Comparison of ENCODE assay signal across 8 cellular contexts in the genomic region with DNA sequence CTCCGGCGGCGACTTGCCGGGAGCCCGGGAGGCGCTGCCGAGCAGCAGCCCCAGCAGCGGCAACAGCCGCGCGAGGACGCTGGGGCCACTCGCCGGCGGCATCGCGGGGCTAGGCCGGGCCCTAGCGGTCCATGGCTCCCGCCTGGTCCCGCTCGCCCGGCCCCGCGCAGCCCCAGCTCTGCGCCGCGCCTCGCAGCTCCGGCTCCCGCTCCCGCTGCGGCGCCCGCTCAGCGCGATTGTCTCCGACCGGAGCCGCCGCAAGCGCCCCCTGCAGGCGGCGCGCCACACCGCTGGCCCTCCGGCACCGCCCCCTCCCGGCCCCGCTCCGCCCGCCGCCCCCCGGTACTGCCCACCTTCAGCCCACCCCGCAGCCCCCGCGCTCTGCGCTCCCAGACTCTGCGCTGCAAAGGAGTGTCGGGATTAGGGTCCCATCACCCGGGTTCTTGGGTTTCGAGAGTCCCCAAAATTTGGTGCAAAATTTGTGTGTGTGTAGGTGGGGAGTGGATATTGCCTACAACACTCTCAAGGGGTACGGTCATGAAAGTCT. TPM values are rescaled to one million over a fixed set of nuclear protein-coding genes. Genes with fewer than 3 reads are reported as not detected.
DNase-seq lines count a peak whose midpoint lies in the region; ATAC-seq and TF ChIP-seq lines count a peak whose summit lies in the region.

A gene (minus strand): TSS at position 241 of the 547 bp plus-strand sequence. CDS start 139 bp downstream, at position 102.

- H3K4me3 Mint-ChIP-seq in CD8-positive, alpha-beta memory T cell, result peak within 1 kb of the TSS; percentile 20 to 88 (median 79)
- peak within 1 kb of the TSS; percentile 66 for H3K4me3 Mint-ChIP-seq in activated CD8-positive, alpha-beta T cell treated with anti-CD3 and anti-CD28 coated beads for 36 hours
- peak within 1 kb of the TSS; percentile 70 to 78 for H3K4me3 Mint-ChIP-seq in effector memory CD8-positive, alpha-beta T cell

- H3K36me3 ChIP-seq in CD8-positive, alpha-beta memory T cell (ENCODE audit: insufficient read depth, low read length), result no peaks in the 10 kb centered on the region
- H3K36me3 ChIP-seq in HCT116 (ENCODE audit: control insufficient read depth in 1 of 2, insufficient read depth in 2 of 2, low read length in 2 of 2), result no peaks in the 10 kb centered on the region

- no peak for TF ChIP-seq POLR2A in HCT116 (IDR thresholded peaks at IDR 0.05; ENCODE audit: borderline replicate concordance, extremely low read depth, insufficient read depth, insufficient read length)

- no peaks in the 10 kb centered on the region for H3K9me3 ChIP-seq in CD8-positive, alpha-beta memory T cell (ENCODE audit: low read length)
- no peaks in the 10 kb centered on the region for H3K9me3 ChIP-seq in HCT116 (ENCODE audit: control insufficient read depth in 1 of 2, insufficient read depth in 1 of 2, low read depth in 1 of 2, low read length in 2 of 2)

- intact Hi-C loops in HCT116 (cut with micrococcal nuclease), result loop anchor here (10.0 kb wide), 1 partner anchor 459 kb away; a partner anchor contains a TSS
- intact Hi-C loops in activated CD8-positive, alpha-beta T cell treated with anti-CD3 and anti-CD28 coated beads for 36 hours (cut with micrococcal nuclease), result no loop called here

- POLR2A ChIA-PET in CD8-positive, alpha-beta memory T cell (lab: Charles Lee), result interaction anchor here (0.5 to 1.7 kb wide), 2 partner anchors 10 to 68 kb away, joined by 3 to 15 read pairs; no protein-coding TSS in a partner anchor
- POLR2A ChIA-PET in HCT116 (lab: Charles Lee), result interaction anchor here (0.6 to 1.0 kb wide), 2 partner anchors 22 to 164 kb away, joined by 3 read pairs; a partner anchor contains a TSS
- POLR2A ChIA-PET in activated CD8-positive, alpha-beta T cell treated with anti-CD3 and anti-CD28 coated beads for 36 hours (lab: Charles Lee), result interaction anchor here (1.0 to 1.7 kb wide), 2 partner anchors 24 to 157 kb away, joined by 3 to 6 read pairs; no protein-coding TSS in a partner anchor

- peak within 1 kb of the TSS; percentile 43 for H3K27ac ChIP-seq in CD8-positive, alpha-beta memory T cell (ENCODE audit: low read depth, low read length)
- peak within 1 kb of the TSS; percentile 72; the same call in 1 of the 2 replicates for H3K27ac ChIP-seq in HCT116 (ENCODE audit: low read depth, low read length)

- no peaks in the 10 kb centered on the region for H3K27me3 ChIP-seq in CD8-positive, alpha-beta memory T cell (ENCODE audit: insufficient read depth, low read length, poor library complexity, severe bottlenecking)
- no peaks in the 10 kb centered on the region for H3K27me3 ChIP-seq in HCT116 (ENCODE audit: insufficient read depth, low read length)

- no peaks in the 10 kb centered on the region for H4K20me1 ChIP-seq in HCT116 (ENCODE audit: insufficient read depth)

- no peaks in the 10 kb centered on the region for H3K9me2 ChIP-seq in HCT116 (ENCODE audit: insufficient read depth)

- peak within 1 kb of the TSS; percentile 53 for H3K4me3 ChIP-seq in CD8-positive, alpha-beta memory T cell (ENCODE audit: low read length)
- H3K4me3 ChIP-seq in HCT116 (replicated peaks in 1 of 2; ENCODE audit: low read depth in 1 of 2, low read length in 2 of 2), result peak within 1 kb of the TSS; percentile 60 to 75

- peak within 1 kb of the TSS; percentile 14 for H2AFZ ChIP-seq in HCT116 (ENCODE audit: low read depth, low read length, poor library complexity, severe bottlenecking)

- RAD21 ChIA-PET in HCT116 (lab: Charles Lee; ENCODE audit: low non-redundant PET in 1 of 2, low total read pairs in 2 of 2, uncharacterized antibody in 2 of 2, unreplicated experiment in 2 of 2), result no interaction called here

- ATAC-seq in HCT116 (peak; percentile 87), GM21526 (IDR thresholded peaks at IDR 0.05; ENCODE audit: low FRiP score, unreplicated experiment) (no peak)
- peak; percentile 91 for ATAC-seq in activated CD8-positive, alpha-beta T cell treated with anti-CD3 and anti-CD28 coated beads for 36 hours
- peak; percentile 91 for ATAC-seq in effector memory CD8-positive, alpha-beta T cell (replicated peaks)

- no peaks in the 10 kb centered on the region for H3K79me2 ChIP-seq in HCT116 (ENCODE audit: insufficient read depth, low read length)

- peak; percentile 26 to 56 (median 42); a peak in 5 of 6 replicates for TF ChIP-seq CTCF in HCT116 (IDR thresholded peaks at IDR 0.05 in 2 of 3, conservative IDR thresholded peaks at IDR 0.05 in 1 of 3; ENCODE audit: borderline replicate concordance in 1 of 3, insufficient read depth in 1 of 3, low read depth in 2 of 3, low read length in 2 of 3)
- peak; percentile 95 for TF ChIP-seq CTCF in activated CD8-positive, alpha-beta T cell treated with anti-CD3 and anti-CD28 coated beads for 36 hours (IDR thresholded peaks at IDR 0.05)

- peaks cover 0 to 7% (median 3%) of the 10 kb centered on the region in 3 donors for H3K4me1 Mint-ChIP-seq in CD8-positive, alpha-beta memory T cell
- H3K4me1 Mint-ChIP-seq in activated CD8-positive, alpha-beta T cell treated with anti-CD3 and anti-CD28 coated beads for 36 hours (ENCODE audit: low read depth), result peaks cover 2% of the 10 kb centered on the region
- peaks cover 0 to 3% of the 10 kb centered on the region in 2 donors for H3K4me1 Mint-ChIP-seq in effector memory CD8-positive, alpha-beta T cell (ENCODE audit: low read depth in 2 of 2)

- H3K9ac ChIP-seq in HCT116 (ENCODE audit: low read length), result peak within 1 kb of the TSS; percentile 74

- H3K27me3 Mint-ChIP-seq in CD8-positive, alpha-beta memory T cell, result peaks cover 26 to 45% of the 10 kb centered on the region in 2 donors
- peaks cover 12% of the 10 kb centered on the region for H3K27me3 Mint-ChIP-seq in activated CD8-positive, alpha-beta T cell treated with anti-CD3 and anti-CD28 coated beads for 36 hours
- H3K27me3 Mint-ChIP-seq in effector memory CD8-positive, alpha-beta T cell, result peaks cover 37 to 51% of the 10 kb centered on the region in 2 donors

- peak within 1 kb of the TSS in 2 of 8 donors; percentile 56 to 78 for H3K27ac Mint-ChIP-seq in CD8-positive, alpha-beta memory T cell
- no peak within 1 kb of the TSS for H3K27ac Mint-ChIP-seq in activated CD8-positive, alpha-beta T cell treated with anti-CD3 and anti-CD28 coated beads for 36 hours
- peak within 1 kb of the TSS in 1 of 2 donors; percentile 49 for H3K27ac Mint-ChIP-seq in effector memory CD8-positive, alpha-beta T cell

- CTCF ChIA-PET in CD8-positive, alpha-beta memory T cell (lab: Charles Lee), result interaction anchor here (0.6 to 5.6 kb wide), 12 partner anchors 9 to 1045 kb away, joined by 3 to 31 read pairs (median 4); a partner anchor contains a TSS
- CTCF ChIA-PET in HCT116 (lab: Charles Lee), result interaction anchor here (0.7 to 2.1 kb wide), 14 partner anchors 8 to 426 kb away, joined by 3 to 12 read pairs (median 5); a partner anchor contains a TSS
- CTCF ChIA-PET in activated CD8-positive, alpha-beta T cell treated with anti-CD3 and anti-CD28 coated beads for 36 hours (lab: Charles Lee), result interaction anchor here (0.8 to 5.2 kb wide), 23 partner anchors 8 to 322 kb away, joined by 3 to 51 read pairs (median 4); a partner anchor contains a TSS

- TF ChIP-seq RAD21 in HCT116 (IDR thresholded peaks at IDR 0.05; ENCODE audit: low read depth), result no peak

- H3K9me3 Mint-ChIP-seq in CD8-positive, alpha-beta memory T cell, result no peaks in the 10 kb centered on the region
- H3K9me3 Mint-ChIP-seq in activated CD8-positive, alpha-beta T cell treated with anti-CD3 and anti-CD28 coated beads for 36 hours, result no peaks in the 10 kb centered on the region
- H3K9me3 Mint-ChIP-seq in effector memory CD8-positive, alpha-beta T cell, result no peaks in the 10 kb centered on the region

- H3K4me1 ChIP-seq in CD8-positive, alpha-beta memory T cell (ENCODE audit: insufficient read depth, low read length), result no peaks in the 10 kb centered on the region
- peaks cover 7 to 27% of the 10 kb centered on the region in 2 experiments; a peak in 3 of 4 replicates for H3K4me1 ChIP-seq in HCT116 (ENCODE audit: control insufficient read depth in 1 of 2, insufficient read depth in 2 of 2, low read length in 2 of 2)

- DNase-seq in CD8-positive, alpha-beta memory T cell, result peak; percentile 61 to 76 (median 64)
- DNase-seq in HCT116 (ENCODE audit: low read depth, low spot score), result no peak
- peak; percentile 35 for DNase-seq in NCI-H510A treated with DMSO at 0.1 percent for 48 hours (lab: John Stamatoyannopoulos, UW)
- DNase-seq in activated CD8-positive, alpha-beta T cell treated with anti-CD3 and anti-CD28 coated beads for 36 hours, result peak; percentile 64
- DNase-seq in effector memory CD8-positive, alpha-beta T cell, result peak; percentile 58 to 71 (median 60)
- peak; percentile 33 for DNase-seq in medulla oblongata (ENCODE audit: extremely low spot score)
- DNase-seq in stimulated activated CD8-positive, alpha-beta memory T cell treated with anti-CD3 and anti-CD28 coated beads, Interleukin-2, amount 100 ng/mL, for 48 hours (ENCODE audit: low read depth in 2 of 2), result peak; percentile 50 to 59

- no TSS peak for BruUV-seq in HCT116 (replicated peaks; lab: Mats Ljungman, UMichigan)

- H3K36me3 Mint-ChIP-seq in CD8-positive, alpha-beta memory T cell, result no peaks in the 10 kb centered on the region
- H3K36me3 Mint-ChIP-seq in activated CD8-positive, alpha-beta T cell treated with anti-CD3 and anti-CD28 coated beads for 36 hours (ENCODE audit: low read depth), result no peaks in the 10 kb centered on the region
- no peaks in the 10 kb centered on the region for H3K36me3 Mint-ChIP-seq in effector memory CD8-positive, alpha-beta T cell (ENCODE audit: insufficient read depth)

- peak within 1 kb of the TSS; percentile 93 for H3K4me2 ChIP-seq in HCT116 (ENCODE audit: low read length)

TF ChIP-seq in HCT116, 20 proteins besides CTCF, POLR2A, EP300 and RAD21 (continues in another document):
- TF ChIP-seq SP1 (IDR thresholded peaks at IDR 0.05; ENCODE audit: low read depth), result no peak
- TF ChIP-seq, protein P1, sequence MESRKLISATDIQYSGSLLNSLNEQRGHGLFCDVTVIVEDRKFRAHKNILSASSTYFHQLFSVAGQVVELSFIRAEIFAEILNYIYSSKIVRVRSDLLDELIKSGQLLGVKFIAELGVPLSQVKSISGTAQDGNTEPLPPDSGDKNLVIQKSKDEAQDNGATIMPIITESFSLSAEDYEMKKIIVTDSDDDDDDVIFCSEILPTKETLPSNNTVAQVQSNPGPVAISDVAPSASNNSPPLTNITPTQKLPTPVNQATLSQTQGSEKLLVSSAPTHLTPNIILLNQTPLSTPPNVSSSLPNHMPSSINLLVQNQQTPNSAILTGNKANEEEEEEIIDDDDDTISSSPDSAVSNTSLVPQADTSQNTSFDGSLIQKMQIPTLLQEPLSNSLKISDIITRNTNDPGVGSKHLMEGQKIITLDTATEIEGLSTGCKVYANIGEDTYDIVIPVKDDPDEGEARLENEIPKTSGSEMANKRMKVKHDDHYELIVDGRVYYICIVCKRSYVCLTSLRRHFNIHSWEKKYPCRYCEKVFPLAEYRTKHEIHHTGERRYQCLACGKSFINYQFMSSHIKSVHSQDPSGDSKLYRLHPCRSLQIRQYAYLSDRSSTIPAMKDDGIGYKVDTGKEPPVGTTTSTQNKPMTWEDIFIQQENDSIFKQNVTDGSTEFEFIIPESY (IDR thresholded peaks at IDR 0.05; ENCODE audit: extremely low read depth, insufficient replicate concordance, low read length), result no peak

RNA-seq across cellular contexts. Expression of the gene that starts here (rescaled TPM):
- under 1 TPM; 0.33 to 0.35 TPM for total RNA-seq in CD8-positive, alpha-beta memory T cell
- polyA plus RNA-seq in CD8-positive, alpha-beta memory T cell, result 0.28 TPM
- total RNA-seq in HCT116 (2021; ENCODE audit: unreplicated experiment), result 18.0 TPM
- 12.5 and 12.7 TPM in 2 replicates for polyA plus RNA-seq in HCT116 (2012)
- total RNA-seq in activated CD8-positive, alpha-beta T cell treated with anti-CD3 and anti-CD28 coated beads for 36 hours, result under 1 TPM; 0.43 to 0.78 TPM

Comparison
In these comparisons a context has a peak if more than half of its experiments do, and no peak if none do; other contexts are left out.
1. RNA of the gene that starts here (total RNA-seq): 18.0 TPM in HCT116 (single experiment); 0.43 to 0.78 TPM in activated CD8-positive, alpha-beta T cell treated with anti-CD3 and anti-CD28 coated beads for 36 hours and 0.33 to 0.35 TPM in CD8-positive, alpha-beta memory T cell; every median in the first group is over 10 times any median in the second.
2. Peak in DNase-seq, H3K4me3 ChIP-seq and H3K27ac ChIP-seq in CD8-positive, alpha-beta memory T cell; RNA of the gene not detected or under 1 TPM.
3. Peak in DNase-seq and ATAC-seq in activated CD8-positive, alpha-beta T cell treated with anti-CD3 and anti-CD28 coated beads for 36 hours; RNA of the gene not detected or under 1 TPM.
4. Peak in every context shown above with its lines, with median percentiles within 50 percentile points of each other: H3K4me3 Mint-ChIP-seq.